9 cellular contexts compared by ENCODE assay signal in genomic region chr9:127838375-127839078, GRCh38. TPM values are rescaled to one million over a fixed set of nuclear protein-coding genes. Genes with fewer than 3 reads are reported as not detected.
A peak's percentile ranks its signal among the peaks of the same experiment; 100 is the strongest.
DNase-seq lines count a peak whose midpoint lies in the region; ATAC-seq and TF ChIP-seq lines count a peak whose summit lies in the region.
"Had no signal": no experiment of that assay in that cellular context is flagged by ENCODE, and none has a peak within 500 bp of the region (broad histone marks: within the 10 kb centered on the region; RNA-seq: fewer than 3 reads in every experiment).

No MANE protein-coding gene starts in this region.

- peaks cover 54% of the 10 kb centered on the region for H3K4me1 Mint-ChIP-seq in HFFc6 (ENCODE audit: low read depth)
- H3K4me1 Mint-ChIP-seq in stimulated activated naive B cell treated with anti-CD40 and anti-IgM and Interleukin-4, amounts not matched to agents 10 μg/mL and 1 μg/mL and 100 μg/mL, for 72 hours = peaks cover 27 to 46% of the 10 kb centered on the region in 2 donors

- no peak overlapping the region for H3K4me3 ChIP-seq in effector memory CD4-positive, alpha-beta T cell (ENCODE audit: insufficient read depth, low read depth, low read length, poor library complexity, severe bottlenecking)

- H3K27ac Mint-ChIP-seq in HFFc6 = peak overlapping the region; percentile 99
- peak overlapping the region; percentile 56 for H3K27ac Mint-ChIP-seq in stimulated activated naive B cell treated with anti-CD40 and anti-IgM and Interleukin-4, amounts not matched to agents 10 μg/mL and 1 μg/mL and 100 μg/mL, for 72 hours

- H3K36me3 ChIP-seq in effector memory CD4-positive, alpha-beta T cell (ENCODE audit: control insufficient read depth, insufficient read depth, low read length) = no peaks in the 10 kb centered on the region

- H3K27ac ChIP-seq in caudate nucleus (ENCODE audit: low read depth, low read length) = peak overlapping the region; percentile 68
- H3K27ac ChIP-seq in effector memory CD4-positive, alpha-beta T cell (ENCODE audit: insufficient read depth, low read length, poor library complexity, severe bottlenecking) = no peak overlapping the region

- no peaks in the 10 kb centered on the region; the same call in 1 of the 2 replicates for H3K27me3 Mint-ChIP-seq in HFFc6 (ENCODE audit: insufficient read depth)
- H3K27me3 Mint-ChIP-seq in stimulated activated naive B cell treated with anti-CD40 and anti-IgM and Interleukin-4, amounts not matched to agents 10 μg/mL and 1 μg/mL and 100 μg/mL, for 72 hours = no peaks in the 10 kb centered on the region

- no peaks in the 10 kb centered on the region for H3K9me3 Mint-ChIP-seq in HFFc6
- H3K9me3 Mint-ChIP-seq in stimulated activated naive B cell treated with anti-CD40 and anti-IgM and Interleukin-4, amounts not matched to agents 10 μg/mL and 1 μg/mL and 100 μg/mL, for 72 hours = no peaks in the 10 kb centered on the region

- no peaks in the 10 kb centered on the region for H3K27me3 ChIP-seq in effector memory CD4-positive, alpha-beta T cell (replicated peaks; ENCODE audit: control insufficient read depth, insufficient read depth, low read length, poor library complexity, severe bottlenecking)

- H3K9me3 ChIP-seq in effector memory CD4-positive, alpha-beta T cell (ENCODE audit: control insufficient read depth, low read length) = no peaks in the 10 kb centered on the region

- ATAC-seq in stimulated activated naive B cell treated with anti-CD40 and anti-IgM and Interleukin-4, amounts not matched to agents 10 μg/mL and 1 μg/mL and 100 μg/mL, for 72 hours (replicated peaks) = no peak

- peaks cover 37% of the 10 kb centered on the region for H3K36me3 Mint-ChIP-seq in HFFc6 (ENCODE audit: low read depth)
- peaks cover 20 to 38% of the 10 kb centered on the region in 2 donors for H3K36me3 Mint-ChIP-seq in stimulated activated naive B cell treated with anti-CD40 and anti-IgM and Interleukin-4, amounts not matched to agents 10 μg/mL and 1 μg/mL and 100 μg/mL, for 72 hours

- TF ChIP-seq CTCF in HFFc6 (IDR thresholded peaks at IDR 0.05) = no peak; the same call in 1 of the 2 replicates

- no peaks in the 10 kb centered on the region for H3K4me1 ChIP-seq in effector memory CD4-positive, alpha-beta T cell (ENCODE audit: control insufficient read depth, insufficient read depth, low read length, poor library complexity, severe bottlenecking)

- peak overlapping the region; percentile 84 for H3K4me3 Mint-ChIP-seq in HFFc6
- no peak overlapping the region for H3K4me3 Mint-ChIP-seq in stimulated activated naive B cell treated with anti-CD40 and anti-IgM and Interleukin-4, amounts not matched to agents 10 μg/mL and 1 μg/mL and 100 μg/mL, for 72 hours

- peak; percentile 97 for DNase-seq in HFFc6
- DNase-seq in caudate nucleus (lab: John Stamatoyannopoulos, UW) = no peak
- DNase-seq in left kidney (ENCODE audit: low read depth, low spot score) = peak; percentile 58
- no peak for DNase-seq in stimulated activated naive B cell treated with anti-CD40 and anti-IgM and Interleukin-4, amounts not matched to agents 10 μg/mL and 1 μg/mL and 100 μg/mL, for 72 hours
- no peak for DNase-seq in effector memory CD4-positive, alpha-beta T cell
- DNase-seq in NCI-H1436 treated with DMSO at 0.1 percent for 48 hours (lab: John Stamatoyannopoulos, UW) = no peak
- no peak for DNase-seq in KG1 (lab: John Stamatoyannopoulos, UW)
- no peak for DNase-seq in NCI-H510A treated with DMSO at 0.1 percent for 48 hours (lab: John Stamatoyannopoulos, UW)
- DNase-seq: NCI-H2081 treated with DMSO at 0.1 percent for 48 hours had no signal

RNA-seq across cellular contexts. Expression of gene ENG, which starts 15.9 kb away (rescaled TPM):
- total RNA-seq in HFFc6 (2021; fragmentation: NEBNext Ultra II Directional; extraction: Animal tissue kit (Norgen Biotek cat#: 25700)) = 100 to 1,000 TPM; 205 to 249 (median 227) TPM

RNA-seq across cellular contexts. Expression of gene FPGS, which starts 35.8 kb away (rescaled TPM):
- total RNA-seq in HFFc6 (2021; fragmentation: NEBNext Ultra II Directional; extraction: Animal tissue kit (Norgen Biotek cat#: 25700)) = 10 to 100 TPM; 51.9 to 69.2 (median 62.7) TPM

RNA-seq across cellular contexts. Expression of gene AK1, which starts 38.9 kb away (rescaled TPM):
- total RNA-seq in HFFc6 (2021; fragmentation: NEBNext Ultra II Directional; extraction: Animal tissue kit (Norgen Biotek cat#: 25700)) = 100 to 1,000 TPM; 109 to 130 (median 124) TPM

RNA-seq across cellular contexts. Expression of gene CDK9, which starts 52.7 kb away (rescaled TPM):
- total RNA-seq in HFFc6 (2021; fragmentation: NEBNext Ultra II Directional; extraction: Animal tissue kit (Norgen Biotek cat#: 25700)) = 10 to 100 TPM; 52.0 to 61.3 (median 56.2) TPM

Comparison
In these comparisons a context has a peak if more than half of its experiments do, and no peak if none do; other contexts are left out.
1. DNase-seq: peak in HFFc6 (single experiment) and left kidney (single experiment); none in caudate nucleus (0 of 61), stimulated activated naive B cell treated with anti-CD40 and anti-IgM and Interleukin-4, amounts not matched to agents 10 μg/mL and 1 μg/mL and 100 μg/mL, for 72 hours (single experiment), effector memory CD4-positive, alpha-beta T cell (0 of 3), NCI-H1436 treated with DMSO at 0.1 percent for 48 hours (single experiment), KG1 (single experiment) and NCI-H510A treated with DMSO at 0.1 percent for 48 hours (single experiment).